ENCODE assay signal across 1 cellular context in genomic region chr16:31190818-31191444, GRCh38.
TF ChIP-seq lines count a peak whose summit lies in the region.

No MANE protein-coding gene starts in this region.

TF ChIP-seq in H1, 55 proteins besides CTCF, POLR2A, EP300 and RAD21:
- TF ChIP-seq POLR2AphosphoS5 (IDR thresholded peaks at IDR 0.05; ENCODE audit: low read depth, low read length) (0 out of 2 replicates have a peak, but pooled peaks have one; percentile 25), CHD7 (IDR thresholded peaks at IDR 0.05; ENCODE audit: insufficient replicate concordance, low read length) (no peak)
